ENCODE assay signal across 14 cellular contexts in the genomic region with DNA sequence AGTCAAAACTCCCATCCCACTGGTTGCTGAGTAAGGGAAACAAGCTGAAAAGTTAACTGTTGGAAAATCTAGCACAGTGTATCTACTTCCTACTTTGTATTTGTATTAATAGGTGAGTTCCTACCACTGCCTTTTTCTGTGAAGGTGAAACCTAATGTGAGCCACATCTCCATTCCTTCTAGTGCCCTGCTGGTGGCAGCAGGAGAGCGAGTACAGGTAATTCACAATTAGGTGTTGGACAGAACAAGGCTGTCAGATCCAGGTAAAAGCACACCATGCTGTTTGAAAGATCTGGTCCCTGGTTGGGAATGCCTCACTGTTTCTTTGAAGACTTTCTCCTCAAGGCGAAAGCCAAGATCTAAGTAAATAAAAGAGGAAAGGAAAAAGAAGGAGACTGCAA.
A peak's percentile ranks its signal among the peaks of the same experiment; 100 is the strongest.
DNase-seq lines count a peak whose midpoint lies in the region; ATAC-seq, FAIRE-seq and TF ChIP-seq lines count a peak whose summit lies in the region.
"Had no signal": no experiment of that assay in that cellular context is flagged by ENCODE, and none has a peak within 500 bp of the region (broad histone marks: within the 10 kb centered on the region; RNA-seq: fewer than 3 reads in every experiment).

No MANE protein-coding gene starts in this region.

- ATAC-seq in RWPE2 (ENCODE audit: low read depth) = peak; percentile 81
- ATAC-seq: activated CD4-positive, CD25-positive, alpha-beta regulatory T cell treated with anti-CD3 and anti-CD28 coated beads, Interleukin-2, amount 50 U/mL, for 24 hours; sciatic nerve had no signal

- peaks cover 4% of the 10 kb centered on the region for H3K27me3 ChIP-seq in RWPE2 (ENCODE audit: insufficient read depth, poor library complexity, severe bottlenecking)
- H3K27me3 ChIP-seq: tibial artery had no signal

- peak; percentile 18 for TF ChIP-seq CTCF in D721Med (IDR thresholded peaks at IDR 0.05; ENCODE audit: insufficient read depth, missing control alignments)
- peak; percentile 61 for TF ChIP-seq CTCF in RWPE2 (IDR thresholded peaks at IDR 0.05; ENCODE audit: poor library complexity, severe bottlenecking)
- TF ChIP-seq CTCF in kidney (IDR thresholded peaks at IDR 0.05; ENCODE audit: borderline replicate concordance, extremely low read depth, insufficient read depth) = peak; percentile 20
- no peak for TF ChIP-seq CTCF in GM20000 (IDR thresholded peaks at IDR 0.05; ENCODE audit: extremely low read depth, missing control alignments)

- intact Hi-C loops in kidney (cut with DNase I) = no loop called here

- H3K36me3 ChIP-seq in RWPE2 (ENCODE audit: low read depth) = no peaks in the 10 kb centered on the region
- no peaks in the 10 kb centered on the region for H3K36me3 ChIP-seq in kidney (ENCODE audit: control insufficient read depth in 1 of 2, insufficient read depth in 2 of 2, low read length in 2 of 2)
- H3K36me3 ChIP-seq: tibial artery had no signal

- no peak overlapping the region for H3K4me3 ChIP-seq in RWPE2 (ENCODE audit: severe bottlenecking)
- no peak overlapping the region for H3K4me3 ChIP-seq in kidney (ENCODE audit: low read length in 2 of 2)
- H3K4me3 ChIP-seq: tibial artery had no signal

- no peaks in the 10 kb centered on the region for H3K4me1 ChIP-seq in RWPE2 (ENCODE audit: insufficient read depth, poor library complexity, severe bottlenecking)
- H3K4me1 ChIP-seq in kidney (ENCODE audit: control insufficient read depth in 1 of 2, insufficient read depth in 1 of 2, low read depth in 1 of 2, low read length in 2 of 2) = no peaks in the 10 kb centered on the region
- H3K4me1 ChIP-seq: tibial artery had no signal

- H3K9me3 ChIP-seq in RWPE2 (ENCODE audit: severe bottlenecking) (no peaks in the 10 kb centered on the region), kidney (ENCODE audit: control insufficient read depth in 1 of 2, low read length in 2 of 2) (no peaks in the 10 kb centered on the region)
- H3K9me3 ChIP-seq: tibial artery had no signal

- H3K9ac ChIP-seq in kidney (ENCODE audit: low read length in 2 of 2) = no peak overlapping the region

- no peak overlapping the region for H3K27ac ChIP-seq in RWPE2 (ENCODE audit: poor library complexity, severe bottlenecking)
- H3K27ac ChIP-seq in kidney (ENCODE audit: low read depth in 2 of 2, low read length in 2 of 2) = no peak overlapping the region
- H3K27ac ChIP-seq: tibial artery had no signal

- DNase-seq in D721Med (ENCODE audit: insufficient read length, low spot score) = no peak
- peak; percentile 43 for DNase-seq in HPDE6-E6E7 (ENCODE audit: extremely low spot score)
- no peak for DNase-seq in RWPE2 (ENCODE audit: low spot score)
- no peak for DNase-seq in kidney
- no peak for DNase-seq in G401 (ENCODE audit: low spot score)
- no peak for DNase-seq in GM20000 (ENCODE audit: low spot score)
- no peak for DNase-seq in hypothalamus (lab: John Stamatoyannopoulos, UW)
- no peak for DNase-seq in HuH-7.5 (ENCODE audit: low spot score)
- DNase-seq: KBM-7, NCI-H2227 treated with DMSO at 0.1 percent for 48 hours, tibial artery had no signal

- FAIRE-seq in D721Med (lab: Jason Lieb, UNC) = no peak
- no peak for FAIRE-seq in kidney (lab: Jason Lieb, UNC)
- FAIRE-seq: endothelial cell of umbilical vein had no signal

- in situ Hi-C loops in G401 (cut with HindIII; ENCODE audit: low sequenced_read_pairs) = no loop called here
